In the genomic region with DNA sequence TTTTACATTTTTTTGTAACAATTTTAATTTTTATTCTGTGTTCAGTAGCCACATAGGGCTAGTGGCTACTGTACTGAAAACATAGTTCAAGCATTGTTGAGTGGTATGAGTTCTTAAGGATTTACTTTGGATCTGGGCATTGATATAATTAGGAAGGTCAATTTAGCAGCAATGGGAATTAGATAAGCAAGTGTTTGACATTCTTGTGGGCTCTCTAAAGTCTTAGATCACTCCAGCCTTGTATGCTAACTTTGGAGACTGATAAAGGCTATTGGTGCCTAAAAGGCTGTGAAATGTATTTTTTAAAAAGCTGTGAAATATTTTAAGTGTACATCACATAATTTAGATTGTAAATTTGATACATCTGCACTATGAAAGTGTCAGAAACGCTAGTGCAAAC, we compare ENCODE assay signal across 2 cellular contexts.
TF ChIP-seq lines count a peak whose summit lies in the region.

No MANE protein-coding gene starts in this region.

TF ChIP-seq in SK-N-SH, 30 proteins besides CTCF, POLR2A, EP300 and RAD21 (continued from another document):
- TF ChIP-seq, protein P1, sequence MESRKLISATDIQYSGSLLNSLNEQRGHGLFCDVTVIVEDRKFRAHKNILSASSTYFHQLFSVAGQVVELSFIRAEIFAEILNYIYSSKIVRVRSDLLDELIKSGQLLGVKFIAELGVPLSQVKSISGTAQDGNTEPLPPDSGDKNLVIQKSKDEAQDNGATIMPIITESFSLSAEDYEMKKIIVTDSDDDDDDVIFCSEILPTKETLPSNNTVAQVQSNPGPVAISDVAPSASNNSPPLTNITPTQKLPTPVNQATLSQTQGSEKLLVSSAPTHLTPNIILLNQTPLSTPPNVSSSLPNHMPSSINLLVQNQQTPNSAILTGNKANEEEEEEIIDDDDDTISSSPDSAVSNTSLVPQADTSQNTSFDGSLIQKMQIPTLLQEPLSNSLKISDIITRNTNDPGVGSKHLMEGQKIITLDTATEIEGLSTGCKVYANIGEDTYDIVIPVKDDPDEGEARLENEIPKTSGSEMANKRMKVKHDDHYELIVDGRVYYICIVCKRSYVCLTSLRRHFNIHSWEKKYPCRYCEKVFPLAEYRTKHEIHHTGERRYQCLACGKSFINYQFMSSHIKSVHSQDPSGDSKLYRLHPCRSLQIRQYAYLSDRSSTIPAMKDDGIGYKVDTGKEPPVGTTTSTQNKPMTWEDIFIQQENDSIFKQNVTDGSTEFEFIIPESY (IDR thresholded peaks at IDR 0.05; ENCODE audit: borderline replicate concordance, low read depth) = no peak
- no peak for TF ChIP-seq EZH2phosphoT487 (IDR thresholded peaks at IDR 0.05; ENCODE audit: borderline replicate concordance, low read depth)
- TF ChIP-seq POLR2AphosphoS5 (IDR thresholded peaks at IDR 0.05; ENCODE audit: low read depth, low read length) = no peak
- TF ChIP-seq, protein P2, sequence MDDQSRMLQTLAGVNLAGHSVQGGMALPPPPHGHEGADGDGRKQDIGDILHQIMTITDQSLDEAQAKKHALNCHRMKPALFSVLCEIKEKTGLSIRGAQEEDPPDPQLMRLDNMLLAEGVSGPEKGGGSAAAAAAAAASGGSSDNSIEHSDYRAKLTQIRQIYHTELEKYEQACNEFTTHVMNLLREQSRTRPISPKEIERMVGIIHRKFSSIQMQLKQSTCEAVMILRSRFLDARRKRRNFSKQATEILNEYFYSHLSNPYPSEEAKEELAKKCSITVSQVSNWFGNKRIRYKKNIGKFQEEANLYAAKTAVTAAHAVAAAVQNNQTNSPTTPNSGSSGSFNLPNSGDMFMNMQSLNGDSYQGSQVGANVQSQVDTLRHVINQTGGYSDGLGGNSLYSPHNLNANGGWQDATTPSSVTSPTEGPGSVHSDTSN (IDR thresholded peaks at IDR 0.05) = no peak
- TF ChIP-seq FOXJ3 (CRISPR knock-in tag; IDR thresholded peaks at IDR 0.05) = no peak
- TF ChIP-seq RXRA (IDR thresholded peaks at IDR 0.05; ENCODE audit: borderline replicate concordance, low read depth) = no peak
- no peak for TF ChIP-seq NRF1 (IDR thresholded peaks at IDR 0.05; ENCODE audit: low read depth, low read length)
- no peak for TF ChIP-seq SIN3A (IDR thresholded peaks at IDR 0.05; ENCODE audit: borderline replicate concordance, low read depth, low read length)
- TF ChIP-seq MAX (IDR thresholded peaks at IDR 0.05; ENCODE audit: low read depth) = no peak
- TF ChIP-seq SMC3 (IDR thresholded peaks at IDR 0.05; ENCODE audit: low read depth, low read length) = no peak
TF ChIP-seq in SK-N-SH: peak in this region for 0.

TF ChIP-seq in SK-N-SH treated with all-trans-retinoic acid at 6 μM for 48 hours, 23 proteins besides CTCF, POLR2A, EP300 and RAD21 (continued from another document):
- TF ChIP-seq POU6F1 (CRISPR knock-in tag; IDR thresholded peaks at IDR 0.05; ENCODE audit: borderline replicate concordance, low read depth) (no peak), ZNF70 (CRISPR knock-in tag; IDR thresholded peaks at IDR 0.05) (no peak), CSRNP3 (CRISPR knock-in tag; IDR thresholded peaks at IDR 0.05) (no peak)
TF ChIP-seq in SK-N-SH treated with all-trans-retinoic acid at 6 μM for 48 hours: peak in this region for 0.
